In the genomic region with DNA sequence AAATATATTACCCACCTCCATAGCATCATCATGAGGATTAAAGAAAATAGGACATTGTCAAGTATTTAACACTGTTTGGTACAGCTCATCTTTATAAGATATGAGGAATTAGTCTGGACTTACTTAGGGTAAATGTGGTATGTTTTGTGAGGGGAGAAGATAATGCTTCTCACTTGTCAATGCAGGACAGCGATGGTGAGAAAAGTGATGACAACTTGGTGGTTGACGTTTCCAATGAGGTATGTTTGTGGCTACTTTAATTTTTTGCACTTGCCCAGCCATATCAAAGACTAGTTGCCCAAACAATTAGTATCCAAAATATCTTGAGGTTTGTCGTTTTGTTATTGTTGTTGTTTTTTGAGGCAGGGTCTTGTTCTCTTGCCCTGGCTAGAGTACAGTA, we compare ENCODE assay signal across 10 cellular contexts.
"Had no signal": no experiment of that assay in that cellular context is flagged by ENCODE, and none has a peak within 500 bp of the region (broad histone marks: within the 10 kb centered on the region; RNA-seq: fewer than 3 reads in every experiment).

No MANE protein-coding gene starts in this region.

- H3K27ac Mint-ChIP-seq: HFFc6, IgD-negative memory B cell had no signal

- H3K9ac ChIP-seq: GM23248 had no signal

- H3K9me3 Mint-ChIP-seq: HFFc6, IgD-negative memory B cell had no signal

- H2AFZ ChIP-seq: GM23248 had no signal

- H3K27me3 Mint-ChIP-seq: IgD-negative memory B cell had no signal

- H3K9me3 ChIP-seq: HAP-1 had no signal

- H3K4me3 Mint-ChIP-seq: HFFc6, IgD-negative memory B cell had no signal

- ATAC-seq: HCT116, HepG2 had no signal

- H3K4me3 ChIP-seq: GM23248, HAP-1 had no signal

- H3K4me1 ChIP-seq: HAP-1 had no signal

- H3K36me3 ChIP-seq: HAP-1 had no signal

- DNase-seq: GM23248, GOT3, H7, HFFc6, KG1 had no signal

- H3K27ac ChIP-seq: GM23248, HL-60 had no signal
